Comparison of ENCODE assay signal across 13 cellular contexts in genomic region chr15:60414016-60414682, GRCh38. TPM values are rescaled to one million over a fixed set of nuclear protein-coding genes. Genes with fewer than 3 reads are reported as not detected.
A peak's percentile ranks its signal among the peaks of the same experiment; 100 is the strongest.
DNase-seq lines count a peak whose midpoint lies in the region; ATAC-seq, FAIRE-seq and TF ChIP-seq lines count a peak whose summit lies in the region.
"Had no signal": no experiment of that assay in that cellular context is flagged by ENCODE, and none has a peak within 500 bp of the region (broad histone marks: within the 10 kb centered on the region; RNA-seq: fewer than 3 reads in every experiment).

No MANE protein-coding gene starts in this region.

- H3K27me3 ChIP-seq in Panc1 (ENCODE audit: control insufficient read depth, insufficient read depth, low read length), result no peaks in the 10 kb centered on the region

- intact Hi-C loops in Panc1 (cut with micrococcal nuclease; ENCODE audit: unreplicated experiment), result no loop called here

- CTCF ChIA-PET in Panc1 (lab: Charles Lee), result interaction anchor here (0.7 kb wide), 1 partner anchor 1856 kb away, joined by 3 read pairs; no protein-coding TSS in a partner anchor
- CTCF ChIA-PET in activated CD4-positive, alpha-beta T cell treated with anti-CD3 and anti-CD28 coated beads, Interleukin-2, amount 10 ng/mL, durations not matched to agents 7 days and 5 days (lab: Charles Lee), result interaction anchor here (0.7 kb wide), 1 partner anchor 524 kb away, joined by 3 read pairs; no protein-coding TSS in a partner anchor

- H3K4me3 ChIP-seq in Panc1 (ENCODE audit: low read depth in 2 of 2, low read length in 2 of 2), result no peak overlapping the region
- H3K4me3 ChIP-seq in epithelial cell of esophagus (ENCODE audit: low read length), result no peak overlapping the region

- H3K9me3 ChIP-seq in Panc1 (ENCODE audit: control insufficient read depth, insufficient read depth, low read depth, low read length), result no peaks in the 10 kb centered on the region

- H3K27ac Mint-ChIP-seq in osteocyte (ENCODE audit: unreplicated experiment), result peak overlapping the region; percentile 73
- no peak overlapping the region for H3K27ac Mint-ChIP-seq in activated CD4-positive, alpha-beta T cell treated with anti-CD3 and anti-CD28 coated beads, Interleukin-2, amount 10 ng/mL, durations not matched to agents 7 days and 5 days
- H3K27ac Mint-ChIP-seq: activated T-cell treated with anti-CD3 and anti-CD28 coated beads, Interleukin-2, amount 50 U/mL, for 24 hours; stimulated activated naive CD8-positive, alpha-beta T cell treated with anti-CD3 and anti-CD28 coated beads, Interleukin-15, Interleukin-2, amounts not matched to agents 100 ng/mL and 50 ng/mL, for 24 hours had no signal

- DNase-seq in H4 (ENCODE audit: low spot score), result peak; percentile 24
- no peak for DNase-seq in Panc1 (ENCODE audit: low read depth, low spot score)
- DNase-seq in epithelial cell of esophagus (ENCODE audit: low read depth), result peak; percentile 83
- no peak for DNase-seq in osteocyte (ENCODE audit: extremely low spot score, unreplicated experiment)
- DNase-seq in H54 (ENCODE audit: insufficient read length, low spot score), result no peak
- DNase-seq in effector CD8-positive, alpha-beta T cell (lab: John Stamatoyannopoulos, UW), result no peak
- DNase-seq in activated CD4-positive, alpha-beta T cell treated with anti-CD3 and anti-CD28 coated beads, Interleukin-2, amount 10 ng/mL, durations not matched to agents 7 days and 5 days, result no peak
- DNase-seq: activated T-cell treated with anti-CD3 and anti-CD28 coated beads, Interleukin-2, amount 50 U/mL, for 24 hours; CD4-positive, alpha-beta memory T cell; NCI-H1436 had no signal

- H3K9me3 Mint-ChIP-seq in osteocyte (ENCODE audit: unreplicated experiment), result no peaks in the 10 kb centered on the region
- H3K9me3 Mint-ChIP-seq in activated CD4-positive, alpha-beta T cell treated with anti-CD3 and anti-CD28 coated beads, Interleukin-2, amount 10 ng/mL, durations not matched to agents 7 days and 5 days, result no peaks in the 10 kb centered on the region
- H3K9me3 Mint-ChIP-seq: activated T-cell treated with anti-CD3 and anti-CD28 coated beads, Interleukin-2, amount 50 U/mL, for 24 hours; CD4-positive, alpha-beta memory T cell; stimulated activated naive CD8-positive, alpha-beta T cell treated with anti-CD3 and anti-CD28 coated beads, Interleukin-15, Interleukin-2, amounts not matched to agents 100 ng/mL and 50 ng/mL, for 24 hours had no signal

- in situ Hi-C loops in Panc1 (cut with HindIII; ENCODE audit: low pct_unique_long_range_greater_than_20kb, low sequenced_read_pairs), result no loop called here

- no peaks in the 10 kb centered on the region for H3K36me3 ChIP-seq in Panc1 (ENCODE audit: control insufficient read depth, insufficient read depth, low read length)

- FAIRE-seq in H54 (lab: Jason Lieb, UNC), result no peak
- FAIRE-seq: colon had no signal

- no peaks in the 10 kb centered on the region for H3K27me3 Mint-ChIP-seq in osteocyte (ENCODE audit: unreplicated experiment)
- H3K27me3 Mint-ChIP-seq in activated CD4-positive, alpha-beta T cell treated with anti-CD3 and anti-CD28 coated beads, Interleukin-2, amount 10 ng/mL, durations not matched to agents 7 days and 5 days, result no peaks in the 10 kb centered on the region
- H3K27me3 Mint-ChIP-seq: activated T-cell treated with anti-CD3 and anti-CD28 coated beads, Interleukin-2, amount 50 U/mL, for 24 hours; CD4-positive, alpha-beta memory T cell; stimulated activated naive CD8-positive, alpha-beta T cell treated with anti-CD3 and anti-CD28 coated beads, Interleukin-15, Interleukin-2, amounts not matched to agents 100 ng/mL and 50 ng/mL, for 24 hours had no signal

- H3K36me3 Mint-ChIP-seq in osteocyte (ENCODE audit: unreplicated experiment), result no peaks in the 10 kb centered on the region
- H3K36me3 Mint-ChIP-seq in activated CD4-positive, alpha-beta T cell treated with anti-CD3 and anti-CD28 coated beads, Interleukin-2, amount 10 ng/mL, durations not matched to agents 7 days and 5 days (ENCODE audit: low read depth), result no peaks in the 10 kb centered on the region
- H3K36me3 Mint-ChIP-seq: CD4-positive, alpha-beta memory T cell had no signal

- TF ChIP-seq CTCF in Panc1 (IDR thresholded peaks at IDR 0.05) (no peak), epithelial cell of esophagus (IDR thresholded peaks at IDR 0.05; ENCODE audit: insufficient read depth, low read depth, low read length, missing control alignments) (no peak), osteocyte (IDR thresholded peaks at IDR 0.05) (no peak)

- POLR2A ChIA-PET in Panc1 (lab: Charles Lee), result interaction anchor here (0.5 kb wide), 1 partner anchor 22 kb away, joined by 10 read pairs; no protein-coding TSS in a partner anchor
- POLR2A ChIA-PET in activated CD4-positive, alpha-beta T cell treated with anti-CD3 and anti-CD28 coated beads, Interleukin-2, amount 10 ng/mL, durations not matched to agents 7 days and 5 days (lab: Charles Lee), result no interaction called here

- H3K4me3 Mint-ChIP-seq in osteocyte (ENCODE audit: unreplicated experiment), result no peak overlapping the region
- H3K4me3 Mint-ChIP-seq in activated CD4-positive, alpha-beta T cell treated with anti-CD3 and anti-CD28 coated beads, Interleukin-2, amount 10 ng/mL, durations not matched to agents 7 days and 5 days, result no peak overlapping the region
- H3K4me3 Mint-ChIP-seq: activated T-cell treated with anti-CD3 and anti-CD28 coated beads, Interleukin-2, amount 50 U/mL, for 24 hours; CD4-positive, alpha-beta memory T cell; stimulated activated naive CD8-positive, alpha-beta T cell treated with anti-CD3 and anti-CD28 coated beads, Interleukin-15, Interleukin-2, amounts not matched to agents 100 ng/mL and 50 ng/mL, for 24 hours had no signal

- ATAC-seq in Panc1 (peak; percentile 74), GM18505 (IDR thresholded peaks at IDR 0.05; ENCODE audit: unreplicated experiment) (no peak)

- H3K4me1 ChIP-seq in Panc1 (ENCODE audit: control insufficient read depth, insufficient read depth, low read length), result peaks cover 14% of the 10 kb centered on the region

- peaks cover 32% of the 10 kb centered on the region for H3K4me1 Mint-ChIP-seq in osteocyte (ENCODE audit: unreplicated experiment)
- H3K4me1 Mint-ChIP-seq in activated CD4-positive, alpha-beta T cell treated with anti-CD3 and anti-CD28 coated beads, Interleukin-2, amount 10 ng/mL, durations not matched to agents 7 days and 5 days, result peaks cover 6% of the 10 kb centered on the region

- TF ChIP-seq POLR2A in GM18505 (IDR thresholded peaks at IDR 0.05; ENCODE audit: borderline replicate concordance, extremely low read depth, insufficient read depth, insufficient read length), result no peak
- TF ChIP-seq POLR2A in H54 (IDR thresholded peaks at IDR 0.05; ENCODE audit: low read depth, low read length), result no peak

- no TSS peak for BruUV-seq in Panc1 (replicated peaks; lab: Mats Ljungman, UMichigan)

- H3K27ac ChIP-seq in Panc1 (ENCODE audit: low read length), result peak overlapping the region; percentile 70

RNA-seq across cellular contexts. Expression of gene ANXA2, which starts 16.4 kb away (rescaled TPM):
- 2,749 and 2,975 TPM in 2 replicates for total RNA-seq in H4 (2014; rRNA removed; shearing (Covaris generic))
- 1,903 TPM for total RNA-seq in Panc1 (2021; ENCODE audit: unreplicated experiment)
- polyA plus RNA-seq in Panc1 (2012; ENCODE audit: insufficient read length), result 1,847 TPM
- 2,961 and 3,149 TPM in 2 replicates for total RNA-seq in osteocyte
- total RNA-seq in activated CD4-positive, alpha-beta T cell treated with anti-CD3 and anti-CD28 coated beads, Interleukin-2, amount 10 ng/mL, durations not matched to agents 7 days and 5 days, result 100 to 1,000 TPM; 438 to 488 TPM

Comparison
In these comparisons a context has a peak if more than half of its experiments do, and no peak if none do; other contexts are left out.
1. DNase-seq: peak in H4 (single experiment) and epithelial cell of esophagus (single experiment); none in Panc1 (single experiment), osteocyte (single experiment), H54 (single experiment), effector CD8-positive, alpha-beta T cell (single experiment) and activated CD4-positive, alpha-beta T cell treated with anti-CD3 and anti-CD28 coated beads, Interleukin-2, amount 10 ng/mL, durations not matched to agents 7 days and 5 days (single experiment).